ENCODE assay signal across 16 cellular contexts in the genomic region with DNA sequence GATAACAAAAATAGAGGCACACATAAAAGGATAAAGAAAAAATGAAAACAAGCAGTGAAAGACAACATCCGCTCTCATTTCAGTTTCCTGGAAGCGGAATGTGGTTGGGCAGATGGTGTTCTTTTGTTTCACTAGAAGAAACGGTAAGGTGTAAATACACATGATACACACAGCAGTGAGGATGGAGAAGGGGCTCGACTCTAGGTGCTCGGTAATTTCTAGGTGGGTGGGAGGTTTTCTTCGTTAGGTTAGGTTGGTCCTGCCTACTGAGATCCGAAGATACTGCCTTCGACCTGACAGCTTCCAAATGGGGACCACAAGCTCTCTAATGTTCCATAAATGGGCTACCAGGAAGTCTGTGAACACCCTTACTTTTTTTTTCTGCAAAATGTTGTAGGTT.
DNase-seq lines count a peak whose midpoint lies in the region; ATAC-seq and TF ChIP-seq lines count a peak whose summit lies in the region.
"Had no signal": no experiment of that assay in that cellular context is flagged by ENCODE, and none has a peak within 500 bp of the region (broad histone marks: within the 10 kb centered on the region; RNA-seq: fewer than 3 reads in every experiment).

No MANE protein-coding gene starts in this region.

- intact Hi-C loops in activated CD4-positive, alpha-beta T cell treated with anti-CD3 and anti-CD28 coated beads for 36 hours (cut with DNase I, micrococcal nuclease), result no loop called here
- intact Hi-C loops in spleen (cut with DNase I; ENCODE audit: low total_unique reads), result no loop called here

- no peaks in the 10 kb centered on the region for H3K27me3 ChIP-seq in Peyer's patch
- no peaks in the 10 kb centered on the region for H3K27me3 ChIP-seq in spleen (replicated peaks in 1 of 7)
- H3K27me3 ChIP-seq in suprapubic skin, result no peaks in the 10 kb centered on the region
- H3K27me3 ChIP-seq: right lobe of liver had no signal

- peak overlapping the region; percentile 98 for H3K27ac Mint-ChIP-seq in activated CD4-positive, alpha-beta T cell treated with anti-CD3 and anti-CD28 coated beads for 36 hours
- peak overlapping the region; percentile 99 for H3K27ac Mint-ChIP-seq in activated naive CD4-positive, alpha-beta T cell treated with anti-CD3 and anti-CD28 coated beads, Interleukin-2, amount 50 U/mL, for 72 hours

- peak; percentile 72 for DNase-seq in activated CD4-positive, alpha-beta T cell treated with anti-CD3 and anti-CD28 coated beads for 36 hours
- no peak for DNase-seq in activated CD4-positive, alpha-beta T cell treated with anti-CD3 and anti-CD28 coated beads for 1 hour
- DNase-seq in Peyer's patch (peak in 2 of 3 donors; percentile 45 to 70), spleen (no peak), DMS 273 treated with DMSO at 0.1 percent for 48 hours (lab: John Stamatoyannopoulos, UW) (no peak), suprapubic skin (ENCODE audit: low spot score in 2 of 2) (no peak), SK-N-DZ (ENCODE audit: low spot score) (no peak)
- DNase-seq in activated naive CD4-positive, alpha-beta T cell treated with anti-CD3 and anti-CD28 coated beads, Interleukin-2, amount 50 U/mL, for 72 hours (ENCODE audit: low spot score in 2 of 2), result no peak
- DNase-seq: aorta, HCEC 1CT, MV-4-11, NCI-H2107, right lobe of liver had no signal

- H3K9me3 ChIP-seq in Peyer's patch (no peaks in the 10 kb centered on the region), spleen (no peaks in the 10 kb centered on the region), suprapubic skin (no peaks in the 10 kb centered on the region)
- H3K9me3 ChIP-seq: right lobe of liver had no signal

- H3K27me3 Mint-ChIP-seq in activated CD4-positive, alpha-beta T cell treated with anti-CD3 and anti-CD28 coated beads for 36 hours, result no peaks in the 10 kb centered on the region

- peaks cover 2% of the 10 kb centered on the region for H3K9me3 Mint-ChIP-seq in activated CD4-positive, alpha-beta T cell treated with anti-CD3 and anti-CD28 coated beads for 36 hours (ENCODE audit: low read depth)
- H3K9me3 Mint-ChIP-seq in activated naive CD4-positive, alpha-beta T cell treated with anti-CD3 and anti-CD28 coated beads, Interleukin-2, amount 50 U/mL, for 72 hours, result peaks cover 0 to 22% of the 10 kb centered on the region in 2 donors

- no peak for TF ChIP-seq POLR2A in Peyer's patch (IDR thresholded peaks at IDR 0.05)
- peak in 1 of 3 donors; percentile 5 for TF ChIP-seq POLR2A in spleen (IDR thresholded peaks at IDR 0.05)
- TF ChIP-seq POLR2A in suprapubic skin (IDR thresholded peaks at IDR 0.05), result no peak

- H3K36me3 Mint-ChIP-seq in activated CD4-positive, alpha-beta T cell treated with anti-CD3 and anti-CD28 coated beads for 36 hours (ENCODE audit: low read depth), result peaks cover 17% of the 10 kb centered on the region
- H3K36me3 Mint-ChIP-seq in activated naive CD4-positive, alpha-beta T cell treated with anti-CD3 and anti-CD28 coated beads, Interleukin-2, amount 50 U/mL, for 72 hours, result peaks cover 36 to 39% of the 10 kb centered on the region in 2 donors
- H3K36me3 Mint-ChIP-seq: CD14-positive monocyte had no signal

- H3K27ac ChIP-seq in Peyer's patch, result peak overlapping the region; percentile 60 to 81 (median 72)
- peak overlapping the region; percentile 54 to 89 (median 78) for H3K27ac ChIP-seq in spleen
- no peak overlapping the region for H3K27ac ChIP-seq in suprapubic skin
- H3K27ac ChIP-seq: coronary artery, right lobe of liver had no signal

- H3K4me1 ChIP-seq in Peyer's patch (no peaks in the 10 kb centered on the region), spleen (peaks cover 0 to 12% (median 0%) of the 10 kb centered on the region in 6 donors), suprapubic skin (no peaks in the 10 kb centered on the region)
- H3K4me1 ChIP-seq: right lobe of liver had no signal

- no peaks in the 10 kb centered on the region for H3K36me3 ChIP-seq in Peyer's patch
- H3K36me3 ChIP-seq in spleen, result no peaks in the 10 kb centered on the region
- no peaks in the 10 kb centered on the region for H3K36me3 ChIP-seq in suprapubic skin
- H3K36me3 ChIP-seq: right lobe of liver had no signal

- H3K4me3 ChIP-seq in Peyer's patch, result no peak overlapping the region
- no peak overlapping the region for H3K4me3 ChIP-seq in spleen
- H3K4me3 ChIP-seq in suprapubic skin, result no peak overlapping the region
- H3K4me3 ChIP-seq: coronary artery, right lobe of liver had no signal

- TF ChIP-seq CTCF in Peyer's patch (IDR thresholded peaks at IDR 0.05), result no peak
- TF ChIP-seq CTCF in spleen (IDR thresholded peaks at IDR 0.05 in 8 of 11, conservative IDR thresholded peaks at IDR 0.05 in 3 of 11), result no peak
- no peak for TF ChIP-seq CTCF in suprapubic skin (IDR thresholded peaks at IDR 0.05)

- H3K4me1 Mint-ChIP-seq in activated CD4-positive, alpha-beta T cell treated with anti-CD3 and anti-CD28 coated beads for 36 hours, result peaks cover 95% of the 10 kb centered on the region
- H3K4me1 Mint-ChIP-seq: CD14-positive monocyte had no signal

- H3K4me3 Mint-ChIP-seq in activated CD4-positive, alpha-beta T cell treated with anti-CD3 and anti-CD28 coated beads for 36 hours, result peak overlapping the region; percentile 73

- ATAC-seq in activated CD4-positive, alpha-beta T cell treated with anti-CD3 and anti-CD28 coated beads for 36 hours, result peak; percentile 75
- ATAC-seq in activated naive CD4-positive, alpha-beta T cell treated with anti-CD3 and anti-CD28 coated beads, Interleukin-2, amount 50 U/mL, for 72 hours, result peak; percentile 65 to 91
- ATAC-seq: HepG2 had no signal

- CTCF ChIA-PET in activated CD4-positive, alpha-beta T cell treated with anti-CD3 and anti-CD28 coated beads for 36 hours (lab: Charles Lee), result interaction anchor here (0.6 to 2.2 kb wide), 8 partner anchors 10 to 1024 kb away, joined by 3 to 7 read pairs (median 4); no protein-coding TSS in a partner anchor

- WGBS in spleen, 5 donors, result 64 to 77% (median 65%) methylated on average over 8 of the region's 8 CpGs
- WGBS in suprapubic skin, result 80% methylated on average over 8 of the region's 8 CpGs

- no peak for TF ChIP-seq EP300 in suprapubic skin (IDR thresholded peaks at IDR 0.05)

- POLR2A ChIA-PET in activated CD4-positive, alpha-beta T cell treated with anti-CD3 and anti-CD28 coated beads for 36 hours (lab: Charles Lee), result interaction anchor here (1.0 to 1.1 kb wide), 2 partner anchors 13 to 38 kb away, joined by 3 to 4 read pairs; no protein-coding TSS in a partner anchor

Comparison
In these comparisons a context has a peak if more than half of its experiments do, and no peak if none do; other contexts are left out.
1. DNase-seq: peak in activated CD4-positive, alpha-beta T cell treated with anti-CD3 and anti-CD28 coated beads for 36 hours (single experiment) and Peyer's patch (2 of 3); none in activated CD4-positive, alpha-beta T cell treated with anti-CD3 and anti-CD28 coated beads for 1 hour (single experiment), activated naive CD4-positive, alpha-beta T cell treated with anti-CD3 and anti-CD28 coated beads, Interleukin-2, amount 50 U/mL, for 72 hours (0 of 2), spleen (single experiment), DMS 273 treated with DMSO at 0.1 percent for 48 hours (single experiment), suprapubic skin (0 of 2) and SK-N-DZ (single experiment).